In genomic region chr10:29634764-29635625, GRCh38 we compare ENCODE assay signal across 8 cellular contexts. TPM values are rescaled to one million over a fixed set of nuclear protein-coding genes. Genes with fewer than 3 reads are reported as not detected.
DNase-seq lines count a peak whose midpoint lies in the region; ATAC-seq lines count a peak whose summit lies in the region.

SVIL (minus strand) TSS chr10:29634971; CDS start chr10:29555058, 79,913 bp downstream.

- H3K9me3 ChIP-seq in NT2/D1 (ENCODE audit: insufficient read depth, low read length) (no peaks in the 10 kb centered on the region), esophagus (ENCODE audit: control insufficient read depth in 2 of 2, insufficient read depth in 1 of 2, low read depth in 1 of 2, low read length in 1 of 2) (no peaks in the 10 kb centered on the region), muscle layer of duodenum (ENCODE audit: control insufficient read depth in 1 of 2, low read length in 2 of 2) (no peaks in the 10 kb centered on the region)

- WGBS in esophagus, 2 donors = 25 to 35% methylated on average over 10 of the region's 10 CpGs

- H3K27me3 ChIP-seq in NT2/D1 (ENCODE audit: insufficient read depth, insufficient read length) (no peaks in the 10 kb centered on the region), esophagus (ENCODE audit: control insufficient read depth in 1 of 2, insufficient read depth in 2 of 2, low read length in 2 of 2) (no peaks in the 10 kb centered on the region), muscle layer of duodenum (ENCODE audit: low read depth, low read length) (no peaks in the 10 kb centered on the region)

- peak; percentile 55 for DNase-seq in GM03348 (ENCODE audit: low spot score)
- no peak for DNase-seq in NT2/D1 (ENCODE audit: low read depth, low spot score)
- no peak for DNase-seq in activated effector memory CD4-positive, alpha-beta T cell treated with anti-CD3 and anti-CD28 coated beads, Interleukin-2, amount 50 U/mL, for 16 hours
- DNase-seq in NCI-H345 treated with DMSO at 0.1 percent for 48 hours (lab: John Stamatoyannopoulos, UW; ENCODE audit: unreplicated experiment) = no peak

- H3K4me1 ChIP-seq in NT2/D1 (ENCODE audit: insufficient read depth, insufficient read length) (peaks cover 3% of the 10 kb centered on the region), esophagus (ENCODE audit: control insufficient read depth in 2 of 2, insufficient read depth in 2 of 2, low read length in 1 of 2) (peaks cover 3 to 10% of the 10 kb centered on the region in 2 donors), muscle layer of duodenum (ENCODE audit: control insufficient read depth in 1 of 2, insufficient read depth in 2 of 2, low read length in 2 of 2) (peaks cover 0 to 13% of the 10 kb centered on the region in 2 donors)

- ATAC-seq in HG03565 (IDR thresholded peaks at IDR 0.05; ENCODE audit: unreplicated experiment) (no peak), GM21723 (IDR thresholded peaks at IDR 0.05; ENCODE audit: unreplicated experiment) (no peak)

- H3K27ac ChIP-seq in esophagus (ENCODE audit: low read depth in 2 of 2, low read length in 1 of 2) (peak within 1 kb of the TSS; percentile 92 to 95), muscle layer of duodenum (ENCODE audit: low read length) (peak within 1 kb of the TSS; percentile 94)

- peak within 1 kb of the TSS; percentile 37 for H3K4me3 ChIP-seq in NT2/D1 (ENCODE audit: insufficient read length, low read depth)
- peak within 1 kb of the TSS in 1 of 2 donors; percentile 40 for H3K4me3 ChIP-seq in esophagus (ENCODE audit: low read depth in 1 of 2, low read length in 2 of 2)
- peak within 1 kb of the TSS; percentile 57 to 61 for H3K4me3 ChIP-seq in muscle layer of duodenum (ENCODE audit: low read depth in 1 of 2, low read length in 2 of 2)

- peak within 1 kb of the TSS; percentile 57 for H3K9ac ChIP-seq in NT2/D1 (ENCODE audit: insufficient read length, low read depth)

- peaks cover 25% of the 10 kb centered on the region for H3K36me3 ChIP-seq in NT2/D1 (ENCODE audit: insufficient read depth, insufficient read length, low read length)
- peaks cover 0 to under 1% of the 10 kb centered on the region in 2 donors for H3K36me3 ChIP-seq in esophagus (ENCODE audit: control insufficient read depth in 2 of 2, insufficient read depth in 2 of 2, low read length in 1 of 2)
- H3K36me3 ChIP-seq in muscle layer of duodenum (ENCODE audit: control insufficient read depth in 1 of 2, insufficient read depth in 2 of 2, low read length in 2 of 2) = peaks cover 0 to 14% of the 10 kb centered on the region in 2 donors

RNA-seq across cellular contexts. Expression of gene SVIL, which starts in this region (rescaled TPM):
- 10 to 100 TPM; 22.3 to 35.2 TPM for polyA plus RNA-seq in esophagus
